1 cellular context compared by ENCODE assay signal in the genomic region with DNA sequence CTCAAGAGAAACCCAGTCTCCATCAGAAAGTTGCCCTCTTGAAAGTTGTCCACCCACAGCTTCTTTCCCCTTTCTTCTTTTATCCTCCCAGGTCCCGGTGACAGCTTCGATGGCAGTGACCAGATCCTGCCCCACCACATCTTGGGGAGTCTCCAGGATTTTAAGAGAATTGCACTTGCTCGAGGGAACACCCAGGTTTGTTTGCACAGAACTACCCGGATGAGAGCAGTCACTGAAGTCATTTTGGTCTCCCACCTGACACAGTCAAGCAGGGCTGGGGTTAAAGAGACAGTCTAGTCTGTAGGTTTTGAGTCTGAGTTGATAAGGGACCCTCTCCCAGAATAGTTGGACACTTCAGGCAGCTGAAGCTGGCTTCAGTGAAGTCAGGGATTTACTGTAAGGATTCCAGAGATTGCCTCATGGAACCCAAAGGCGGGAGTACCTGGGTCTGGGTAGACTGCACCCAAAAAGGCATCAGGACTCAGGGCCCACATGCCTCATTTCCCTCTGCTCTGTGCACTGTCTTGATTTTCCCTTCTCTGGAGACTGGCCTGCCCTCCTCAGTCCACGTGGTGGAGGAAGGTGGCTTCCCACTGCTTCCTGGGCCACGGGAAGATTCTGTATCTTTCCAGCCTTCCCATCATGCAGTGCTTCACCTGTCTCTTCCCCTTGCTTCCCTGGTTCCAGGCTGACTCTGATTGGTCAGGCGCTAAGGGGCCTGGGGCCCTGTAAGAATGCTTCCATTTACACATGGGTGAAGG.
TF ChIP-seq lines count a peak whose summit lies in the region.

No MANE protein-coding gene starts in this region.

TF ChIP-seq in GM23338, 12 proteins besides CTCF, POLR2A, EP300 and RAD21:
- TF ChIP-seq ZNF331 (CRISPR knock-in tag; IDR thresholded peaks at IDR 0.05; ENCODE audit: low read depth) (no peak), CREB1 (CRISPR knock-in tag; IDR thresholded peaks at IDR 0.05; ENCODE audit: low read depth) (no peak), NANOG (IDR thresholded peaks at IDR 0.05; ENCODE audit: borderline replicate concordance) (no peak), ZNF114 (CRISPR knock-in tag; IDR thresholded peaks at IDR 0.05) (no peak)
- TF ChIP-seq, protein P1, sequence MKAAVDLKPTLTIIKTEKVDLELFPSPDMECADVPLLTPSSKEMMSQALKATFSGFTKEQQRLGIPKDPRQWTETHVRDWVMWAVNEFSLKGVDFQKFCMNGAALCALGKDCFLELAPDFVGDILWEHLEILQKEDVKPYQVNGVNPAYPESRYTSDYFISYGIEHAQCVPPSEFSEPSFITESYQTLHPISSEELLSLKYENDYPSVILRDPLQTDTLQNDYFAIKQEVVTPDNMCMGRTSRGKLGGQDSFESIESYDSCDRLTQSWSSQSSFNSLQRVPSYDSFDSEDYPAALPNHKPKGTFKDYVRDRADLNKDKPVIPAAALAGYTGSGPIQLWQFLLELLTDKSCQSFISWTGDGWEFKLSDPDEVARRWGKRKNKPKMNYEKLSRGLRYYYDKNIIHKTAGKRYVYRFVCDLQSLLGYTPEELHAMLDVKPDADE (IDR thresholded peaks at IDR 0.05) = no peak
- TF ChIP-seq, protein P2, sequence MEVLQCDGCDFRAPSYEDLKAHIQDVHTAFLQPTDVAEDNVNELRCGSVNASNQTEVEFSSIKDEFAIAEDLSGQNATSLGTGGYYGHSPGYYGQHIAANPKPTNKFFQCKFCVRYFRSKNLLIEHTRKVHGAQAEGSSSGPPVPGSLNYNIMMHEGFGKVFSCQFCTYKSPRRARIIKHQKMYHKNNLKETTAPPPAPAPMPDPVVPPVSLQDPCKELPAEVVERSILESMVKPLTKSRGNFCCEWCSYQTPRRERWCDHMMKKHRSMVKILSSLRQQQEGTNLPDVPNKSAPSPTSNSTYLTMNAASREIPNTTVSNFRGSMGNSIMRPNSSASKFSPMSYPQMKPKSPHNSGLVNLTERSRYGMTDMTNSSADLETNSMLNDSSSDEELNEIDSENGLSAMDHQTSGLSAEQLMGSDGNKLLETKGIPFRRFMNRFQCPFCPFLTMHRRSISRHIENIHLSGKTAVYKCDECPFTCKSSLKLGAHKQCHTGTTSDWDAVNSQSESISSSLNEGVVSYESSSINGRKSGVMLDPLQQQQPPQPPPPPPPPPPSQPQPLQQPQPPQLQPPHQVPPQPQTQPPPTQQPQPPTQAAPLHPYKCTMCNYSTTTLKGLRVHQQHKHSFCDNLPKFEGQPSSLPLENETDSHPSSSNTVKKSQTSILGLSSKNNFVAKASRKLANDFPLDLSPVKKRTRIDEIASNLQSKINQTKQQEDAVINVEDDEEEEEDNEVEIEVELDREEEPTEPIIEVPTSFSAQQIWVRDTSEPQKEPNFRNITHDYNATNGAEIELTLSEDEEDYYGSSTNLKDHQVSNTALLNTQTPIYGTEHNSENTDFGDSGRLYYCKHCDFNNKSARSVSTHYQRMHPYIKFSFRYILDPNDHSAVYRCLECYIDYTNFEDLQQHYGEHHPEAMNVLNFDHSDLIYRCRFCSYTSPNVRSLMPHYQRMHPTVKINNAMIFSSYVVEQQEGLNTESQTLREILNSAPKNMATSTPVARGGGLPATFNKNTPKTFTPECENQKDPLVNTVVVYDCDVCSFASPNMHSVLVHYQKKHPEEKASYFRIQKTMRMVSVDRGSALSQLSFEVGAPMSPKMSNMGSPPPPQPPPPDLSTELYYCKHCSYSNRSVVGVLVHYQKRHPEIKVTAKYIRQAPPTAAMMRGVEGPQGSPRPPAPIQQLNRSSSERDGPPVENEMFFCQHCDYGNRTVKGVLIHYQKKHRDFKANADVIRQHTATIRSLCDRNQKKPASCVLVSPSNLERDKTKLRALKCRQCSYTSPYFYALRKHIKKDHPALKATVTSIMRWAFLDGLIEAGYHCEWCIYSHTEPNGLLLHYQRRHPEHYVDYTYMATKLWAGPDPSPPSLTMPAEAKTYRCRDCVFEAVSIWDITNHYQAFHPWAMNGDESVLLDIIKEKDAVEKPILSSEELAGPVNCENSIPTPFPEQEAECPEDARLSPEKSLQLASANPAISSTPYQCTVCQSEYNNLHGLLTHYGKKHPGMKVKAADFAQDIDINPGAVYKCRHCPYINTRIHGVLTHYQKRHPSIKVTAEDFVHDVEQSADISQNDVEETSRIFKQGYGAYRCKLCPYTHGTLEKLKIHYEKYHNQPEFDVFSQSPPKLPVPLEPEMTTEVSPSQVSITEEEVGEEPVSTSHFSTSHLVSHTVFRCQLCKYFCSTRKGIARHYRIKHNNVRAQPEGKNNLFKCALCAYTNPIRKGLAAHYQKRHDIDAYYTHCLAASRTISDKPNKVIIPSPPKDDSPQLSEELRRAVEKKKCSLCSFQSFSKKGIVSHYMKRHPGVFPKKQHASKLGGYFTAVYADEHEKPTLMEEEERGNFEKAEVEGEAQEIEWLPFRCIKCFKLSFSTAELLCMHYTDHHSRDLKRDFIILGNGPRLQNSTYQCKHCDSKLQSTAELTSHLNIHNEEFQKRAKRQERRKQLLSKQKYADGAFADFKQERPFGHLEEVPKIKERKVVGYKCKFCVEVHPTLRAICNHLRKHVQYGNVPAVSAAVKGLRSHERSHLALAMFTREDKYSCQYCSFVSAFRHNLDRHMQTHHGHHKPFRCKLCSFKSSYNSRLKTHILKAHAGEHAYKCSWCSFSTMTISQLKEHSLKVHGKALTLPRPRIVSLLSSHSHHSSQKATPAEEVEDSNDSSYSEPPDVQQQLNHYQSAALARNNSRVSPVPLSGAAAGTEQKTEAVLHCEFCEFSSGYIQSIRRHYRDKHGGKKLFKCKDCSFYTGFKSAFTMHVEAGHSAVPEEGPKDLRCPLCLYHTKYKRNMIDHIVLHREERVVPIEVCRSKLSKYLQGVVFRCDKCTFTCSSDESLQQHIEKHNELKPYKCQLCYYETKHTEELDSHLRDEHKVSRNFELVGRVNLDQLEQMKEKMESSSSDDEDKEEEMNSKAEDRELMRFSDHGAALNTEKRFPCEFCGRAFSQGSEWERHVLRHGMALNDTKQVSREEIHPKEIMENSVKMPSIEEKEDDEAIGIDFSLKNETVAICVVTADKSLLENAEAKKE (CRISPR knock-in tag; IDR thresholded peaks at IDR 0.05) = no peak
